15 cellular contexts compared by ENCODE assay signal in the genomic region with DNA sequence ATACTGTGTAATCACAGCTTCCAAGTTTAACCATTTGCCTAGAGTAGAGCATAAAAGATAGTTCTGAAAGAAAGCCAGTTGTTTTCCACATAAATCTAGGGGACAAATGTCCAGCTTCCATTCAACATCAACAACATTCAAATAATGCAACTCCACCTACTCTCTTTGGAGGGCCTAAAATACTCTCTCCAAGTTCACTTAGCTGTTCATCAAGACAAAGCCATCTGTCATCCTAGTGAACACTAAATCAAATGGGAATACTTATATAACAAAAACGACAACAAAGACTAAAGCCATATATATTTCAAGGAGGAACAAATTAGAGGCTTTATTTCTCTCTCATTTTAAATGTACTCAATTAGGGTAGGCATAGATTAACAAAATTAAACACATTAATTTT.
"Had no signal": no experiment of that assay in that cellular context is flagged by ENCODE, and none has a peak within 500 bp of the region (broad histone marks: within the 10 kb centered on the region; RNA-seq: fewer than 3 reads in every experiment).

No MANE protein-coding gene starts in this region.

- DNase-seq: activated CD4-positive, alpha-beta memory T cell treated with anti-CD3 and anti-CD28 coated beads for 36 hours; activated CD4-positive, alpha-beta T cell treated with anti-CD3 and anti-CD28 coated beads for 48 hours; activated naive CD4-positive, alpha-beta T cell treated with anti-CD3 and anti-CD28 coated beads for 36 hours; activated naive CD8-positive, alpha-beta T cell treated with anti-CD3 and anti-CD28 coated beads, Interleukin-2, amount 10 ng/mL, durations not matched to agents 7 days and 5 days; activated T-cell treated with anti-CD3 and anti-CD28 coated beads, Interleukin-2, amount 50 U/mL, for 48 hours; amniotic stem cell; colonic mucosa; endodermal cell; heart left ventricle; pancreas; right cardiac atrium; stimulated activated CD4-positive, alpha-beta T cell treated with anti-CD3 and anti-CD28 coated beads, Interleukin-12 subunit alpha, Interleukin-12 subunit beta, amount 100 ng/mL, for 4 hours; stimulated activated CD4-positive, alpha-beta T cell treated with anti-CD3 and anti-CD28 coated beads, Interleukin-4, amount 100 ng/mL, for 4 hours; stimulated activated naive CD8-positive, alpha-beta T cell treated with anti-CD3 and anti-CD28 coated beads, Interleukin-15, Interleukin-2, amounts not matched to agents 100 U/mL and 50 U/mL, for 24 hours had no signal

- H3K4me1 ChIP-seq: breast epithelium, colonic mucosa, heart left ventricle, pancreas had no signal

- ATAC-seq: heart left ventricle; pancreas; right cardiac atrium; stimulated activated naive CD8-positive, alpha-beta T cell treated with anti-CD3 and anti-CD28 coated beads, Interleukin-15, Interleukin-2, amounts not matched to agents 100 U/mL and 50 U/mL, for 24 hours had no signal

- H3K36me3 ChIP-seq: breast epithelium, colonic mucosa, heart left ventricle, pancreas had no signal

- H3K9me3 ChIP-seq: breast epithelium, colonic mucosa, pancreas had no signal

- H3K27ac ChIP-seq: breast epithelium, colonic mucosa, heart left ventricle, pancreas had no signal

- H3K4me3 ChIP-seq: breast epithelium, colonic mucosa, heart left ventricle, pancreas had no signal

- H3K27me3 ChIP-seq: breast epithelium, colonic mucosa, heart left ventricle, pancreas had no signal
